Comparison of ENCODE assay signal across 2 cellular contexts in genomic region chr3:156099984-156100383, GRCh38. TPM values are rescaled to one million over a fixed set of nuclear protein-coding genes. Genes with fewer than 3 reads are reported as not detected.
"Had no signal": no experiment of that assay in that cellular context is flagged by ENCODE, and none has a peak within 500 bp of the region (broad histone marks: within the 10 kb centered on the region; RNA-seq: fewer than 3 reads in every experiment).

No MANE protein-coding gene starts in this region.

RNA-seq across cellular contexts. Expression of gene KCNAB1, which starts 20.4 kb away (rescaled TPM):
- total RNA-seq: HepG2, HT-29 had no signal
- polyA plus RNA-seq: HepG2 had no signal
